In genomic region chr7:78039791-78040776, GRCh38 we compare ENCODE assay signal across 8 cellular contexts.
A peak's percentile ranks its signal among the peaks of the same experiment; 100 is the strongest.
DNase-seq lines count a peak whose midpoint lies in the region; ATAC-seq and TF ChIP-seq lines count a peak whose summit lies in the region.

No MANE protein-coding gene starts in this region.

- peak; percentile 71 for ATAC-seq in GM21825 (IDR thresholded peaks at IDR 0.05; ENCODE audit: unreplicated experiment)

- H3K9me3 ChIP-seq in cardiac muscle cell (ENCODE audit: low read depth) = no peaks in the 10 kb centered on the region

- no peak overlapping the region for H3K27ac ChIP-seq in cardiac muscle cell

- peak; percentile 12 for DNase-seq in GM12864 (ENCODE audit: low read depth)
- no peak for DNase-seq in LNCaP clone FGC (ENCODE audit: low read depth)
- peak; percentile 67 to 77 for DNase-seq in activated T-cell treated with anti-CD3 and anti-CD28 coated beads, Interleukin-2, amount 50 U/mL, for 48 hours
- peak in 1 of 2 donors; percentile 20 for DNase-seq in cardiac muscle cell (ENCODE audit: low read depth in 1 of 2, low spot score in 1 of 2)
- DNase-seq in stimulated activated CD4-positive, alpha-beta T cell treated with anti-CD3 and anti-CD28 coated beads, TNF-alpha, amount 100 ng/mL, for 1 hour (ENCODE audit: low read depth in 3 of 3, low spot score in 1 of 3) = peak in 2 of 3 donors; percentile 12 to 26
- no peak for DNase-seq in DMS153 treated with DMSO at 0.1 percent for 48 hours (lab: John Stamatoyannopoulos, UW; ENCODE audit: unreplicated experiment)
- DNase-seq in NCI-H2029 (lab: John Stamatoyannopoulos, UW) = no peak

- no peaks in the 10 kb centered on the region for H3K27me3 ChIP-seq in cardiac muscle cell

- peaks cover 11% of the 10 kb centered on the region for H3K4me1 ChIP-seq in cardiac muscle cell (ENCODE audit: low read depth)

- no peaks in the 10 kb centered on the region for H3K36me3 ChIP-seq in cardiac muscle cell

- peak; percentile 89 for TF ChIP-seq CTCF in GM12864 (IDR thresholded peaks at IDR 0.05; ENCODE audit: low read depth, low read length, missing control alignments)
- TF ChIP-seq CTCF in LNCaP clone FGC (IDR thresholded peaks at IDR 0.05; ENCODE audit: control insufficient read depth, extremely low read depth, insufficient read depth) = peak; percentile 50
- peak; percentile 58 for TF ChIP-seq CTCF in cardiac muscle cell (IDR thresholded peaks at IDR 0.05; ENCODE audit: low read depth, low read length)

- H3K4me3 ChIP-seq in GM12864 (ENCODE audit: low read depth, low read length) = no peak overlapping the region
- H3K4me3 ChIP-seq in LNCaP clone FGC (ENCODE audit: low read depth, low read length) = no peak overlapping the region
- no peak overlapping the region for H3K4me3 ChIP-seq in cardiac muscle cell

Comparison
In these comparisons a context has a peak if more than half of its experiments do, and no peak if none do; other contexts are left out.
1. DNase-seq: peak in GM12864 (single experiment), activated T-cell treated with anti-CD3 and anti-CD28 coated beads, Interleukin-2, amount 50 U/mL, for 48 hours (2 of 2) and stimulated activated CD4-positive, alpha-beta T cell treated with anti-CD3 and anti-CD28 coated beads, TNF-alpha, amount 100 ng/mL, for 1 hour (2 of 3); none in LNCaP clone FGC (single experiment), DMS153 treated with DMSO at 0.1 percent for 48 hours (single experiment) and NCI-H2029 (single experiment).
2. Peak in every context shown above with its lines, with median percentiles within 50 percentile points of each other: CTCF ChIP-seq.